In the genomic region with DNA sequence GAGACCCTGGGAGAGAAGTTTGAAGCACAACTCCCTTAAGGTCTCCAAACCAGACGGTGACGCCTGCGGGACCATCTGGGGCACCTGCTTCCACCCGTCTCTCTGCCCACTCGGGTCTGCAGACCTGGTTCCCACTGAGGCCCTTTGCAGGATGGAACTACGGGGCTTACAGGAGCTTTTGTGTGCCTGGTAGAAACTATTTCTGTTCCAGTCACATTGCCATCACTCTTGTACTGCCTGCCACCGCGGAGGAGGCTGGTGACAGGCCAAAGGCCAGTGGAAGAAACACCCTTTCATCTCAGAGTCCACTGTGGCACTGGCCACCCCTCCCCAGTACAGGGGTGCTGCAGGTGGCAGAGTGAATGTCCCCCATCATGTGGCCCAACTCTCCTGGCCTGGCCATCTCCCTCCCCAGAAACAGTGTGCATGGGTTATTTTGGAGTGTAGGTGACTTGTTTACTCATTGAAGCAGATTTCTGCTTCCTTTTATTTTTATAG, we compare ENCODE assay signal across 1 cellular context.
TF ChIP-seq lines count a peak whose summit lies in the region.

No MANE protein-coding gene starts in this region.

TF ChIP-seq in GM12878, 131 proteins besides CTCF, POLR2A, EP300 and RAD21:
- TF ChIP-seq TAF1 (IDR thresholded peaks at IDR 0.05; ENCODE audit: borderline replicate concordance, low read depth, low read length) (no peak), KDM1A (IDR thresholded peaks at IDR 0.05; ENCODE audit: borderline replicate concordance) (no peak), SP1 (IDR thresholded peaks at IDR 0.05; ENCODE audit: low read depth, low read length) (no peak), POLR2AphosphoS2 (IDR thresholded peaks at IDR 0.05; ENCODE audit: low read depth, low read length) (no peak), PAX5 (IDR thresholded peaks at IDR 0.05; ENCODE audit: borderline replicate concordance, low read depth, low read length) (no peak), RB1 (IDR thresholded peaks at IDR 0.05; ENCODE audit: borderline replicate concordance) (no peak), SMAD5 (IDR thresholded peaks at IDR 0.05; ENCODE audit: low read depth) (no peak), NFYA (IDR thresholded peaks at IDR 0.05; ENCODE audit: borderline replicate concordance, low read depth, low read length) (no peak), ZNF384 (IDR thresholded peaks at IDR 0.05; ENCODE audit: borderline replicate concordance, low read depth, low read length) (no peak), HDGF (IDR thresholded peaks at IDR 0.05) (no peak), WRNIP1 (IDR thresholded peaks at IDR 0.05; ENCODE audit: borderline replicate concordance, low read depth, low read length) (no peak), HDAC6 (IDR thresholded peaks at IDR 0.05; ENCODE audit: unreplicated experiment) (no peak), ZNF207 (IDR thresholded peaks at IDR 0.05; ENCODE audit: borderline replicate concordance) (no peak), ZNF274 (IDR thresholded peaks at IDR 0.05; ENCODE audit: insufficient read depth, insufficient read length) (no peak), KAT2A (conservative IDR thresholded peaks at IDR 0.05; ENCODE audit: control insufficient read depth, low read depth, low read length) (no peak), RCOR1 (conservative IDR thresholded peaks at IDR 0.05; ENCODE audit: low read depth, low read length) (no peak), FOS (IDR thresholded peaks at IDR 0.05; ENCODE audit: borderline replicate concordance, extremely low read depth, insufficient read length) (no peak)
- TF ChIP-seq, protein P1, sequence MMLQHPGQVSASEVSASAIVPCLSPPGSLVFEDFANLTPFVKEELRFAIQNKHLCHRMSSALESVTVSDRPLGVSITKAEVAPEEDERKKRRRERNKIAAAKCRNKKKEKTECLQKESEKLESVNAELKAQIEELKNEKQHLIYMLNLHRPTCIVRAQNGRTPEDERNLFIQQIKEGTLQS (IDR thresholded peaks at IDR 0.05; ENCODE audit: borderline replicate concordance, extremely low read depth, low read depth, low read length), result no peak
